1 cellular context compared by ENCODE assay signal in genomic region chr5:150945947-150946346, GRCh38.
TF ChIP-seq lines count a peak whose summit lies in the region.

No MANE protein-coding gene starts in this region.

TF ChIP-seq in endothelial cell of umbilical vein, 7 proteins besides CTCF, POLR2A, EP300 and RAD21 (continued from another document):
- no peak for TF ChIP-seq GATA2 (IDR thresholded peaks at IDR 0.05; ENCODE audit: insufficient read depth, insufficient read length, low read depth, low read length)
- no peak for TF ChIP-seq EZH2 (IDR thresholded peaks at IDR 0.05; ENCODE audit: borderline replicate concordance, low read depth, low read length, severe bottlenecking)
- no peak for TF ChIP-seq MAX (IDR thresholded peaks at IDR 0.05; ENCODE audit: insufficient read depth, insufficient read length)
- no peak for TF ChIP-seq POLR2AphosphoS5 (IDR thresholded peaks at IDR 0.05; ENCODE audit: insufficient read depth, low read depth, low read length)
TF ChIP-seq in endothelial cell of umbilical vein: peak in this region for 0.
